In the genomic region with DNA sequence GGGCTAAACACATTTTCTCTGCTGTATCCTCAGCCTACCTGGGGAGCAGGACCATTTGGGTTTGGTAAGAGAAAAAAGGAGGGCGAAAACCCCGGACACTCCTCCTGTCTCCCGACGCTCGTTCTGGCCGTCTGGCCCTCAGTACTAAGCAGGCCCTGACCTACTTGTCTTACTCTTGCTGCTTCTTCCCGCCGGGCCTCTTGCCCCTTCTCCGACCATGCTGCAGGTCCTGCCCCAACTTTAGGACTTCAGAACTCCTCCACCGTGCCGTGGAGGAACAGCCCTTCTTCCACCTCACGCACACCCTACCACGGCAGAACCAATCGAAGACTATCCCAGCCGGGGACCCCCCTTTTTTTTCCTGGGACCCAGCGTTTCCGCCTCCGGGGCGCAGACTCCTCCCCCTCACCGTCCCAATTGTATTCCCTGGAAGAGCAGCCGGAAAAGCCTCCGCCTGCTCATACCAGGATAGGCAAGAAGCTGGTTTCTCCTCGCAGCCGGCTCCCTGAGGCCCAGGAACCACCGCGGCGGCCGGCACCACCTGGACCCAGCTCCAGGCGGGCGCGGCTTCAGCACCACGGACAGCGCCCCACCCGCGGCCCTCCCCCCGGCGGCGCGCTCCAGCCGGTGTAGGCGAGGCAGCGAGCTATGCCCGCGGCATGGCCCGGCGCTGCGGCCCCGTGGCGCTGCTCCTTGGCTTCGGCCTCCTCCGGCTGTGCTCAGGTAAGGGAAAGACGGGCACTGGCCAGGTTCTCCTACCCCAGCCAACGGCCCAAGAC, we compare ENCODE assay signal across 8 cellular contexts. TPM values are rescaled to one million over a fixed set of nuclear protein-coding genes. Genes with fewer than 3 reads are reported as not detected.
A peak's percentile ranks its signal among the peaks of the same experiment; 100 is the strongest.
DNase-seq lines count a peak whose midpoint lies in the region; ATAC-seq, FAIRE-seq and TF ChIP-seq lines count a peak whose summit lies in the region.

A gene with protein sequence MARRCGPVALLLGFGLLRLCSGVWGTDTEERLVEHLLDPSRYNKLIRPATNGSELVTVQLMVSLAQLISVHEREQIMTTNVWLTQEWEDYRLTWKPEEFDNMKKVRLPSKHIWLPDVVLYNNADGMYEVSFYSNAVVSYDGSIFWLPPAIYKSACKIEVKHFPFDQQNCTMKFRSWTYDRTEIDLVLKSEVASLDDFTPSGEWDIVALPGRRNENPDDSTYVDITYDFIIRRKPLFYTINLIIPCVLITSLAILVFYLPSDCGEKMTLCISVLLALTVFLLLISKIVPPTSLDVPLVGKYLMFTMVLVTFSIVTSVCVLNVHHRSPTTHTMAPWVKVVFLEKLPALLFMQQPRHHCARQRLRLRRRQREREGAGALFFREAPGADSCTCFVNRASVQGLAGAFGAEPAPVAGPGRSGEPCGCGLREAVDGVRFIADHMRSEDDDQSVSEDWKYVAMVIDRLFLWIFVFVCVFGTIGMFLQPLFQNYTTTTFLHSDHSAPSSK (plus strand): TSS at position 393 of the 779 bp plus-strand sequence. CDS start 267 bp downstream, at position 660.

- FAIRE-seq in frontal cortex (lab: Jason Lieb, UNC), result no peak

- peak within 1 kb of the TSS; percentile 24 for H3K4me3 Mint-ChIP-seq in Calu3 (ENCODE audit: low read depth, unreplicated experiment)
- no peak within 1 kb of the TSS for H3K4me3 Mint-ChIP-seq in activated T-helper 2 cell treated with anti-CD3 and anti-CD28 coated beads, Interferon-gamma antibody, Interleukin-2, Interleukin-4, amounts not matched to agents 10 μg/mL and 5 μg/mL and 100 μg/mL, durations not matched to agents 14 hours and 24 hours and 36 hours (ENCODE audit: low read depth)

- peak within 1 kb of the TSS; percentile 66 for H3K9ac ChIP-seq in HUES64 (ENCODE audit: low read depth, low read length)

- H3K27ac ChIP-seq in HUES64 (ENCODE audit: low read depth, low read length), result peak within 1 kb of the TSS; percentile 42; the same call in 1 of the 2 replicates
- H3K27ac ChIP-seq in suprapubic skin, result no peak within 1 kb of the TSS

- peaks cover 14% of the 10 kb centered on the region for H3K36me3 Mint-ChIP-seq in Calu3 (ENCODE audit: insufficient read depth, unreplicated experiment)
- no peaks in the 10 kb centered on the region for H3K36me3 Mint-ChIP-seq in activated T-helper 2 cell treated with anti-CD3 and anti-CD28 coated beads, Interferon-gamma antibody, Interleukin-2, Interleukin-4, amounts not matched to agents 10 μg/mL and 5 μg/mL and 100 μg/mL, durations not matched to agents 14 hours and 24 hours and 36 hours (ENCODE audit: low read depth)

- no peak for ATAC-seq in GM18858 (IDR thresholded peaks at IDR 0.05; ENCODE audit: unreplicated experiment)

- peak within 1 kb of the TSS; percentile 70 for H3K4me3 ChIP-seq in HUES64 (ENCODE audit: low read length)
- H3K4me3 ChIP-seq in suprapubic skin, result peak within 1 kb of the TSS; percentile 41

- H3K36me3 ChIP-seq in HUES64 (ENCODE audit: insufficient read depth, low read length) (no peaks in the 10 kb centered on the region), suprapubic skin (no peaks in the 10 kb centered on the region)

- no TSS peak for BruUV-seq in Calu3 (replicated peaks; lab: Mats Ljungman, UMichigan)

- H3K4me1 Mint-ChIP-seq in Calu3 (ENCODE audit: low read depth, unreplicated experiment), result peaks cover 8% of the 10 kb centered on the region
- H3K4me1 Mint-ChIP-seq in activated T-helper 2 cell treated with anti-CD3 and anti-CD28 coated beads, Interferon-gamma antibody, Interleukin-2, Interleukin-4, amounts not matched to agents 10 μg/mL and 5 μg/mL and 100 μg/mL, durations not matched to agents 14 hours and 24 hours and 36 hours (ENCODE audit: low read depth), result peaks cover 7% of the 10 kb centered on the region

- peaks cover 17% of the 10 kb centered on the region for H3K4me1 ChIP-seq in HUES64 (ENCODE audit: insufficient read depth, low read length)
- H3K4me1 ChIP-seq in suprapubic skin, result peaks cover 9% of the 10 kb centered on the region

- CTCF ChIA-PET in Calu3 (lab: Charles Lee), result interaction anchor here (0.6 to 0.7 kb wide), 2 partner anchors 8 to 77 kb away, joined by 3 to 4 read pairs; no protein-coding TSS in a partner anchor

- no peaks in the 10 kb centered on the region for H3K9me3 ChIP-seq in HUES64 (ENCODE audit: insufficient read depth, low read depth, low read length)
- no peaks in the 10 kb centered on the region for H3K9me3 ChIP-seq in suprapubic skin

- intact Hi-C loops in Calu3 (cut with micrococcal nuclease; ENCODE audit: unreplicated experiment), result no loop called here
- intact Hi-C loops in activated T-helper 2 cell treated with anti-CD3 and anti-CD28 coated beads, Interferon-gamma antibody, Interleukin-2, Interleukin-4, amounts not matched to agents 10 μg/mL and 5 μg/mL and 100 μg/mL, durations not matched to agents 14 hours and 24 hours and 36 hours (cut with micrococcal nuclease), result no loop called here

- H3K27me3 Mint-ChIP-seq in Calu3 (ENCODE audit: unreplicated experiment), result peaks cover 81% of the 10 kb centered on the region
- H3K27me3 Mint-ChIP-seq in activated T-helper 2 cell treated with anti-CD3 and anti-CD28 coated beads, Interferon-gamma antibody, Interleukin-2, Interleukin-4, amounts not matched to agents 10 μg/mL and 5 μg/mL and 100 μg/mL, durations not matched to agents 14 hours and 24 hours and 36 hours (ENCODE audit: low read depth), result peaks cover 25% of the 10 kb centered on the region

- peak; percentile 83 for DNase-seq in Calu3
- peak; percentile 74 for DNase-seq in activated T-helper 2 cell treated with anti-CD3 and anti-CD28 coated beads, Interferon-gamma antibody, Interleukin-2, Interleukin-4, amounts not matched to agents 10 μg/mL and 5 μg/mL and 100 μg/mL, durations not matched to agents 14 hours and 24 hours and 36 hours (ENCODE audit: low spot score)
- DNase-seq in frontal cortex (ENCODE audit: low spot score in 2 of 2), result peak; percentile 87 to 90
- DNase-seq in occipital lobe (lab: John Stamatoyannopoulos, UW), result peak; percentile 79
- DNase-seq in suprapubic skin (ENCODE audit: low spot score in 2 of 2), result no peak

- no peaks in the 10 kb centered on the region for H3K9me3 Mint-ChIP-seq in Calu3 (ENCODE audit: low read depth, unreplicated experiment)
- H3K9me3 Mint-ChIP-seq in activated T-helper 2 cell treated with anti-CD3 and anti-CD28 coated beads, Interferon-gamma antibody, Interleukin-2, Interleukin-4, amounts not matched to agents 10 μg/mL and 5 μg/mL and 100 μg/mL, durations not matched to agents 14 hours and 24 hours and 36 hours, result no peaks in the 10 kb centered on the region

- TF ChIP-seq EP300 in suprapubic skin (IDR thresholded peaks at IDR 0.05), result no peak

- 5% methylated on average over 53 of the region's 53 CpGs for WGBS in HUES64
- 2% methylated on average over 46 of the region's 53 CpGs for WGBS in suprapubic skin

- H3K27me3 ChIP-seq in HUES64 (ENCODE audit: insufficient read depth, low read length), result peaks cover 6% of the 10 kb centered on the region; the same call in 1 of the 2 replicates
- peaks cover 16% of the 10 kb centered on the region for H3K27me3 ChIP-seq in suprapubic skin

- no peak within 1 kb of the TSS for H3K27ac Mint-ChIP-seq in Calu3 (ENCODE audit: unreplicated experiment)
- H3K27ac Mint-ChIP-seq in activated T-helper 2 cell treated with anti-CD3 and anti-CD28 coated beads, Interferon-gamma antibody, Interleukin-2, Interleukin-4, amounts not matched to agents 10 μg/mL and 5 μg/mL and 100 μg/mL, durations not matched to agents 14 hours and 24 hours and 36 hours, result no peak within 1 kb of the TSS

- no peak for TF ChIP-seq CTCF in Calu3 (IDR thresholded peaks at IDR 0.05; ENCODE audit: unreplicated experiment)
- no peak for TF ChIP-seq CTCF in suprapubic skin (IDR thresholded peaks at IDR 0.05)

- no peak for TF ChIP-seq POLR2A in suprapubic skin (IDR thresholded peaks at IDR 0.05)

TF ChIP-seq in PFSK-1, 5 proteins besides CTCF, POLR2A, EP300 and RAD21:
- TF ChIP-seq SIN3A (IDR thresholded peaks at IDR 0.05; ENCODE audit: borderline replicate concordance, insufficient read depth, low read length), result peak; percentile 89; the same call in 1 of the 2 replicates
- TF ChIP-seq FOXP2 (optimal IDR thresholded peaks at IDR 0.05; ENCODE audit: borderline replicate concordance, extremely low read depth, extremely low read length, insufficient read depth), result peak; percentile 57
- TF ChIP-seq POLR2AphosphoS5 (IDR thresholded peaks at IDR 0.05; ENCODE audit: low read depth, low read length), result no peak
- no peak for TF ChIP-seq TAF1 (IDR thresholded peaks at IDR 0.05; ENCODE audit: borderline replicate concordance, insufficient read depth, low read length)
- TF ChIP-seq, protein P1, sequence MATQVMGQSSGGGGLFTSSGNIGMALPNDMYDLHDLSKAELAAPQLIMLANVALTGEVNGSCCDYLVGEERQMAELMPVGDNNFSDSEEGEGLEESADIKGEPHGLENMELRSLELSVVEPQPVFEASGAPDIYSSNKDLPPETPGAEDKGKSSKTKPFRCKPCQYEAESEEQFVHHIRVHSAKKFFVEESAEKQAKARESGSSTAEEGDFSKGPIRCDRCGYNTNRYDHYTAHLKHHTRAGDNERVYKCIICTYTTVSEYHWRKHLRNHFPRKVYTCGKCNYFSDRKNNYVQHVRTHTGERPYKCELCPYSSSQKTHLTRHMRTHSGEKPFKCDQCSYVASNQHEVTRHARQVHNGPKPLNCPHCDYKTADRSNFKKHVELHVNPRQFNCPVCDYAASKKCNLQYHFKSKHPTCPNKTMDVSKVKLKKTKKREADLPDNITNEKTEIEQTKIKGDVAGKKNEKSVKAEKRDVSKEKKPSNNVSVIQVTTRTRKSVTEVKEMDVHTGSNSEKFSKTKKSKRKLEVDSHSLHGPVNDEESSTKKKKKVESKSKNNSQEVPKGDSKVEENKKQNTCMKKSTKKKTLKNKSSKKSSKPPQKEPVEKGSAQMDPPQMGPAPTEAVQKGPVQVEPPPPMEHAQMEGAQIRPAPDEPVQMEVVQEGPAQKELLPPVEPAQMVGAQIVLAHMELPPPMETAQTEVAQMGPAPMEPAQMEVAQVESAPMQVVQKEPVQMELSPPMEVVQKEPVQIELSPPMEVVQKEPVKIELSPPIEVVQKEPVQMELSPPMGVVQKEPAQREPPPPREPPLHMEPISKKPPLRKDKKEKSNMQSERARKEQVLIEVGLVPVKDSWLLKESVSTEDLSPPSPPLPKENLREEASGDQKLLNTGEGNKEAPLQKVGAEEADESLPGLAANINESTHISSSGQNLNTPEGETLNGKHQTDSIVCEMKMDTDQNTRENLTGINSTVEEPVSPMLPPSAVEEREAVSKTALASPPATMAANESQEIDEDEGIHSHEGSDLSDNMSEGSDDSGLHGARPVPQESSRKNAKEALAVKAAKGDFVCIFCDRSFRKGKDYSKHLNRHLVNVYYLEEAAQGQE (IDR thresholded peaks at IDR 0.05; ENCODE audit: insufficient read depth in 1 of 2, low read depth in 2 of 2, low read length in 2 of 2), result peak; percentile 96 to 100
TF ChIP-seq in PFSK-1: peak in this region for 3.

RNA-seq across cellular contexts. Expression of the gene that starts here (rescaled TPM):
- total RNA-seq in Calu3 (2022) (0.07 and 0.22 TPM in 2 replicates), frontal cortex (17.9 TPM), occipital lobe (20.4 TPM), suprapubic skin (under 1 TPM; 0.26 to 0.83 (median 0.33) TPM)
- polyA plus RNA-seq in HUES64 (2013, experiment 1 of 2), result 1.5 TPM
- polyA plus RNA-seq in HUES64 (2013, experiment 2 of 2), result 1.8 TPM
- polyA plus RNA-seq in PFSK-1 (2012; ENCODE audit: insufficient read length, low read depth), result not detected
- not detected in 2 replicates for total RNA-seq in activated T-helper 2 cell treated with anti-CD3 and anti-CD28 coated beads, Interferon-gamma antibody, Interleukin-2, Interleukin-4, amounts not matched to agents 10 μg/mL and 5 μg/mL and 100 μg/mL, durations not matched to agents 14 hours and 24 hours and 36 hours

Comparison
In these comparisons a context has a peak if more than half of its experiments do, and no peak if none do; other contexts are left out.
1. RNA of the gene that starts here (total RNA-seq): 20.4 TPM in occipital lobe (single experiment) and 17.9 TPM in frontal cortex (single experiment); 0.26 to 0.83 TPM in suprapubic skin, 0.07 to 0.22 TPM in Calu3 and not detected in activated T-helper 2 cell treated with anti-CD3 and anti-CD28 coated beads, Interferon-gamma antibody, Interleukin-2, Interleukin-4, amounts not matched to agents 10 μg/mL and 5 μg/mL and 100 μg/mL, durations not matched to agents 14 hours and 24 hours and 36 hours; every median in the first group is over 10 times any median in the second.
2. Peak in DNase-seq in Calu3; RNA of the gene not detected or under 1 TPM.
3. Peak in DNase-seq in activated T-helper 2 cell treated with anti-CD3 and anti-CD28 coated beads, Interferon-gamma antibody, Interleukin-2, Interleukin-4, amounts not matched to agents 10 μg/mL and 5 μg/mL and 100 μg/mL, durations not matched to agents 14 hours and 24 hours and 36 hours; RNA of the gene not detected or under 1 TPM.
4. DNase-seq: peak in frontal cortex (2 of 2) and occipital lobe (single experiment); none in suprapubic skin (0 of 2).